7 cellular contexts compared by ENCODE assay signal in the genomic region with DNA sequence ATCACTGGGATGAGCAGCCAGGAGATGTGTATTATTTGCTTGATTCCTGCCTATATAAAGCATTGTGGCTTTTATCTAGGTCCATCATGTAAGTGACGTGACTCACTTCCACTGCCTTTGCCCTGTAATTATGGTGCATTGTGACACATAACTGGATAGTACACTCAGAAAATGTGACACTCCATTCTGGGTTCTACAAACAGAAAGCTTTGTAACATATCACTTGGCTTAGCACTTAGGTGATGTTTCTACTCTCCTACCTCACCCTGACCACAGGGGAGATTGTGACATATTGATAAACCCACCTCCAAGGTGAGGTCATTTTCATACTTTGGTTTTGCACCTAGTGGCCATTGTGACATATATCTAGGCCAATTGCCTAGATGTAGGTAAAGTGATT. TPM values are rescaled to one million over a fixed set of nuclear protein-coding genes. Genes with fewer than 3 reads are reported as not detected.
"Had no signal": no experiment of that assay in that cellular context is flagged by ENCODE, and none has a peak within 500 bp of the region (broad histone marks: within the 10 kb centered on the region; RNA-seq: fewer than 3 reads in every experiment).

No MANE protein-coding gene starts in this region.

RNA-seq across cellular contexts. Expression of gene BPY2, which starts 21.8 kb away (rescaled TPM):
- total RNA-seq: GM23248, H4, H7, HFFc6, HT-29, IMR-90, K562 had no signal
